24 cellular contexts compared by ENCODE assay signal in the genomic region with DNA sequence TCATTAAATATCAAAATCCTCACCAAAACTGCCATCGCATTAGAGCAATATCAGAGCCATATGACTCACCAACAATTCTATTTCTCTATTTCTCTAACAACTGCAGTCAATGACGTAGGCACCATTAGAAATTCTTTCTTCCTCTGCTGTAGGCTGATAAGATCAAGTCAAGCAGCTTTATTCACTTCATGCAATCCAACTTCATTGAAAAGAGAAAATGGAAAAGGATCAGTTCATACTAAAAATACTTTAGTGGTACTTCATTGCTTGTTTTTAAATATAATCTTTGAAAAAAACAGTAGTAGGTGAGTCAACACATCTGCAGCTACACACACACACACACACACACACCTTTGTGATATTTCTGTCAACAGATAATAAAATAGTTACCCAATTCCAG.
A peak's percentile ranks its signal among the peaks of the same experiment; 100 is the strongest.
DNase-seq lines count a peak whose midpoint lies in the region; ATAC-seq and TF ChIP-seq lines count a peak whose summit lies in the region.
"Had no signal": no experiment of that assay in that cellular context is flagged by ENCODE, and none has a peak within 500 bp of the region (broad histone marks: within the 10 kb centered on the region; RNA-seq: fewer than 3 reads in every experiment).

No MANE protein-coding gene starts in this region.

- no peak overlapping the region for H3K4me2 ChIP-seq in GM23338
- no peak overlapping the region for H3K4me2 ChIP-seq in PC-3 (ENCODE audit: low read length)
- H3K4me2 ChIP-seq: KMS-11 had no signal

- peaks cover 6% of the 10 kb centered on the region for H3K27me3 ChIP-seq in A673 (replicated peaks; ENCODE audit: insufficient read depth, low read depth, low read length, poor library complexity)
- H3K27me3 ChIP-seq in GM23338 (ENCODE audit: insufficient read depth), result no peaks in the 10 kb centered on the region
- H3K27me3 ChIP-seq in PC-3 (ENCODE audit: low read length), result 0 out of 2 replicates have a peak, but pooled peaks cover 6% of the 10 kb centered on the region
- H3K27me3 ChIP-seq: SJCRH30, thyroid gland had no signal

- H4K20me1 ChIP-seq in GM23338 (replicated peaks; ENCODE audit: insufficient read depth), result no peaks in the 10 kb centered on the region
- no peaks in the 10 kb centered on the region for H4K20me1 ChIP-seq in PC-3 (ENCODE audit: low read length)

- no peaks in the 10 kb centered on the region for H3K9me3 ChIP-seq in A673 (ENCODE audit: low read depth, low read length, poor library complexity, severe bottlenecking)
- no peaks in the 10 kb centered on the region for H3K9me3 ChIP-seq in HEK293 (ENCODE audit: control insufficient read depth, insufficient read depth, low read depth, low read length)
- H3K9me3 ChIP-seq in PC-3 (ENCODE audit: low read length), result no peaks in the 10 kb centered on the region
- H3K9me3 ChIP-seq: SJCRH30, thyroid gland had no signal

- H3K36me3 ChIP-seq in A673 (ENCODE audit: insufficient read depth, low read length, poor library complexity, severe bottlenecking) (no peaks in the 10 kb centered on the region), HEK293 (ENCODE audit: control insufficient read depth in 2 of 2, insufficient read depth in 1 of 2, low read length in 2 of 2) (no peaks in the 10 kb centered on the region), GM23338 (ENCODE audit: insufficient read depth) (no peaks in the 10 kb centered on the region), PC-3 (ENCODE audit: low read depth, low read length) (no peaks in the 10 kb centered on the region)
- H3K36me3 ChIP-seq: SJCRH30, thyroid gland had no signal

- DNase-seq in A673 (ENCODE audit: low spot score), result peak; percentile 4
- DNase-seq in amniotic stem cell (lab: John Stamatoyannopoulos, UW), result peak; percentile 65
- peak; percentile 52 for DNase-seq in fibroblast of villous mesenchyme (ENCODE audit: low read depth)
- DNase-seq in GM23338 (ENCODE audit: low spot score), result no peak
- DNase-seq in PC-3, result no peak
- no peak for DNase-seq in stimulated activated CD4-positive, alpha-beta T cell treated with anti-CD3 and anti-CD28 coated beads, Interleukin-4, amount 100 ng/mL, for 24 hours
- no peak for DNase-seq in activated gamma-delta T cell (lab: John Stamatoyannopoulos, UW)
- DNase-seq: activated CD4-positive, CD25-positive, alpha-beta regulatory T cell; activated CD8-positive, alpha-beta memory T cell treated with anti-CD3 and anti-CD28 coated beads for 24 hours; activated naive CD8-positive, alpha-beta T cell treated with anti-CD3 and anti-CD28 coated beads, Interleukin-2, amount 10 ng/mL, durations not matched to agents 7 days and 5 days; activated T-cell treated with anti-CD3 and anti-CD28 coated beads, Interleukin-2, amount 50 U/mL, for 72 hours; CD8-positive, alpha-beta memory T cell; foreskin melanocyte; left cardiac atrium; NCI-H1105 treated with DMSO at 0.1 percent for 48 hours; NCI-H526; SJCRH30; stimulated activated CD4-positive, alpha-beta T cell treated with anti-CD3 and anti-CD28 coated beads, Interleukin-12 subunit alpha, Interleukin-12 subunit beta, amount 100 ng/mL, for 4 hours; thyroid gland had no signal

- H3K9ac ChIP-seq in PC-3 (ENCODE audit: low read length), result no peak overlapping the region
- H3K9ac ChIP-seq: KMS-11 had no signal

- H3K9me2 ChIP-seq in GM23338 (ENCODE audit: insufficient read depth) (peaks cover 2% of the 10 kb centered on the region; the same call in 1 of the 2 replicates), PC-3 (replicated peaks; ENCODE audit: low read length) (no peaks in the 10 kb centered on the region)

- no peaks in the 10 kb centered on the region for H3K27me3 Mint-ChIP-seq in GM23338 (ENCODE audit: insufficient read depth, low read depth, poor library complexity)
- H3K27me3 Mint-ChIP-seq: activated naive CD8-positive, alpha-beta T cell treated with anti-CD3 and anti-CD28 coated beads, Interleukin-2, amount 10 ng/mL, durations not matched to agents 7 days and 5 days; CD8-positive, alpha-beta memory T cell; central memory CD8-positive, alpha-beta T cell; stimulated activated memory B cell treated with anti-CD40 and anti-IgM and Interleukin-4, amounts not matched to agents 10 μg/mL and 1 μg/mL and 100 μg/mL, for 72 hours had no signal

- H3K4me3 ChIP-seq in A673 (ENCODE audit: low read depth, low read length, poor library complexity, severe bottlenecking) (no peak overlapping the region), HEK293 (ENCODE audit: low read depth, low read length) (no peak overlapping the region), fibroblast of villous mesenchyme (ENCODE audit: low read depth, low read length) (no peak overlapping the region), GM23338 (no peak overlapping the region), PC-3 (ENCODE audit: low read length) (no peak overlapping the region)
- H3K4me3 ChIP-seq: SJCRH30, thyroid gland had no signal

- H2AFZ ChIP-seq in GM23338 (no peak overlapping the region), PC-3 (ENCODE audit: low read length) (no peak overlapping the region)

- no peak overlapping the region for H3K4me3 Mint-ChIP-seq in GM23338
- H3K4me3 Mint-ChIP-seq: activated naive CD8-positive, alpha-beta T cell treated with anti-CD3 and anti-CD28 coated beads, Interleukin-2, amount 10 ng/mL, durations not matched to agents 7 days and 5 days; activated T-cell treated with anti-CD3 and anti-CD28 coated beads, Interleukin-2, amount 50 U/mL, for 72 hours; CD8-positive, alpha-beta memory T cell; central memory CD8-positive, alpha-beta T cell; mesothelial cell of epicardium; stimulated activated memory B cell treated with anti-CD40 and anti-IgM and Interleukin-4, amounts not matched to agents 10 μg/mL and 1 μg/mL and 100 μg/mL, for 72 hours had no signal

- CTCF ChIA-PET in A673 (lab: Charles Lee), result no interaction called here
- CTCF ChIA-PET in HEK293 (lab: Yijun Ruan, JAX), result no interaction called here
- CTCF ChIA-PET in PC-3 (lab: Charles Lee), result no interaction called here

- no peaks in the 10 kb centered on the region for H3K4me1 Mint-ChIP-seq in GM23338
- H3K4me1 Mint-ChIP-seq: activated naive CD8-positive, alpha-beta T cell treated with anti-CD3 and anti-CD28 coated beads, Interleukin-2, amount 10 ng/mL, durations not matched to agents 7 days and 5 days; CD8-positive, alpha-beta memory T cell; central memory CD8-positive, alpha-beta T cell; stimulated activated memory B cell treated with anti-CD40 and anti-IgM and Interleukin-4, amounts not matched to agents 10 μg/mL and 1 μg/mL and 100 μg/mL, for 72 hours had no signal

- ATAC-seq in GM23338, result no peak
- ATAC-seq in PC-3, result no peak
- ATAC-seq: activated T-cell treated with anti-CD3 and anti-CD28 coated beads, Interleukin-2, amount 50 U/mL, for 72 hours; stimulated activated memory B cell treated with anti-CD40 and anti-IgM and Interleukin-4, amounts not matched to agents 10 μg/mL and 1 μg/mL and 100 μg/mL, for 72 hours had no signal

- H3K27ac Mint-ChIP-seq in GM23338, result no peak overlapping the region
- H3K27ac Mint-ChIP-seq: activated naive CD8-positive, alpha-beta T cell treated with anti-CD3 and anti-CD28 coated beads, Interleukin-2, amount 10 ng/mL, durations not matched to agents 7 days and 5 days; activated T-cell treated with anti-CD3 and anti-CD28 coated beads, Interleukin-2, amount 50 U/mL, for 72 hours; CD8-positive, alpha-beta memory T cell; mesothelial cell of epicardium; stimulated activated memory B cell treated with anti-CD40 and anti-IgM and Interleukin-4, amounts not matched to agents 10 μg/mL and 1 μg/mL and 100 μg/mL, for 72 hours had no signal

- H3K79me2 ChIP-seq in GM23338 (replicated peaks; ENCODE audit: insufficient read depth), result no peaks in the 10 kb centered on the region
- no peaks in the 10 kb centered on the region for H3K79me2 ChIP-seq in PC-3 (ENCODE audit: low read length)

- BruUV-seq in A673 (replicated peaks; lab: Mats Ljungman, UMichigan) (no TSS peak), PC-3 (replicated peaks; lab: Mats Ljungman, UMichigan) (no TSS peak)

- no peak overlapping the region for H3K27ac ChIP-seq in A673 (ENCODE audit: low read depth, low read length, poor library complexity, severe bottlenecking)
- no peak overlapping the region for H3K27ac ChIP-seq in HEK293 (ENCODE audit: extremely low read depth, low read depth, low read length)
- H3K27ac ChIP-seq in GM23338 (ENCODE audit: low read depth), result no peak overlapping the region
- no peak overlapping the region for H3K27ac ChIP-seq in PC-3 (ENCODE audit: low read length)
- H3K27ac ChIP-seq: KMS-11, SJCRH30, thyroid gland had no signal

- H3K4me1 ChIP-seq in A673 (ENCODE audit: insufficient read depth, low read length, poor library complexity, severe bottlenecking) (no peaks in the 10 kb centered on the region), HEK293 (ENCODE audit: control insufficient read depth, insufficient read depth, low read length) (no peaks in the 10 kb centered on the region), GM23338 (ENCODE audit: insufficient read depth) (no peaks in the 10 kb centered on the region), PC-3 (ENCODE audit: insufficient read depth, low read length) (no peaks in the 10 kb centered on the region)
- H3K4me1 ChIP-seq: SJCRH30, thyroid gland had no signal

- intact Hi-C loops in A673 (cut with micrococcal nuclease; ENCODE audit: unreplicated experiment), result no loop called here
- intact Hi-C loops in PC-3 (cut with micrococcal nuclease), result no loop called here

- H3F3A ChIP-seq in GM23338 (replicated peaks; ENCODE audit: low read depth), result no peaks in the 10 kb centered on the region
- H3F3A ChIP-seq in PC-3 (ENCODE audit: low read length, unreplicated experiment), result no peaks in the 10 kb centered on the region

- peaks cover 5% of the 10 kb centered on the region; the same call in 2 of the 3 replicates for H3K9me3 Mint-ChIP-seq in GM23338

- TF ChIP-seq CTCF in A673 (conservative IDR thresholded peaks at IDR 0.05; ENCODE audit: low read depth, low read length), result no peak
- no peak for TF ChIP-seq CTCF in HEK293 (tag by site-specific recombination; IDR thresholded peaks at IDR 0.05)
- no peak for TF ChIP-seq CTCF in fibroblast of villous mesenchyme (IDR thresholded peaks at IDR 0.05; ENCODE audit: insufficient read depth, low read depth, low read length)
- TF ChIP-seq CTCF in GM23338 (conservative IDR thresholded peaks at IDR 0.05; ENCODE audit: low read depth in 2 of 2), result no peak
- no peak for TF ChIP-seq CTCF in PC-3 (conservative IDR thresholded peaks at IDR 0.05; ENCODE audit: low read depth, low read length)

- POLR2A ChIA-PET in A673 (lab: Charles Lee; ENCODE audit: low non-redundant PET), result no interaction called here
- POLR2A ChIA-PET in HEK293 (lab: Yijun Ruan, JAX), result no interaction called here
- POLR2A ChIA-PET in PC-3 (lab: Charles Lee; ENCODE audit: unreplicated experiment), result no interaction called here

- H3K36me3 Mint-ChIP-seq in GM23338 (ENCODE audit: low read depth), result no peaks in the 10 kb centered on the region; the same call in 2 of the 3 replicates
- H3K36me3 Mint-ChIP-seq: activated naive CD8-positive, alpha-beta T cell treated with anti-CD3 and anti-CD28 coated beads, Interleukin-2, amount 10 ng/mL, durations not matched to agents 7 days and 5 days; CD8-positive, alpha-beta memory T cell; stimulated activated memory B cell treated with anti-CD40 and anti-IgM and Interleukin-4, amounts not matched to agents 10 μg/mL and 1 μg/mL and 100 μg/mL, for 72 hours had no signal

TF ChIP-seq in GM23338, 12 proteins besides CTCF, POLR2A, EP300 and RAD21 (continues in another document):
- TF ChIP-seq ZNF114 (CRISPR knock-in tag; IDR thresholded peaks at IDR 0.05), result no peak
- no peak for TF ChIP-seq STAT1 (IDR thresholded peaks at IDR 0.05; ENCODE audit: unreplicated experiment)
- TF ChIP-seq CREB1 (CRISPR knock-in tag; IDR thresholded peaks at IDR 0.05; ENCODE audit: low read depth), result no peak

Comparison
In these comparisons a context has a peak if more than half of its experiments do, and no peak if none do; other contexts are left out.
1. DNase-seq: peak in A673 (single experiment), amniotic stem cell (single experiment) and fibroblast of villous mesenchyme (single experiment); none in GM23338 (single experiment), PC-3 (single experiment), stimulated activated CD4-positive, alpha-beta T cell treated with anti-CD3 and anti-CD28 coated beads, Interleukin-4, amount 100 ng/mL, for 24 hours (single experiment) and activated gamma-delta T cell (single experiment).